ENCODE assay signal across 1 cellular context in the genomic region with DNA sequence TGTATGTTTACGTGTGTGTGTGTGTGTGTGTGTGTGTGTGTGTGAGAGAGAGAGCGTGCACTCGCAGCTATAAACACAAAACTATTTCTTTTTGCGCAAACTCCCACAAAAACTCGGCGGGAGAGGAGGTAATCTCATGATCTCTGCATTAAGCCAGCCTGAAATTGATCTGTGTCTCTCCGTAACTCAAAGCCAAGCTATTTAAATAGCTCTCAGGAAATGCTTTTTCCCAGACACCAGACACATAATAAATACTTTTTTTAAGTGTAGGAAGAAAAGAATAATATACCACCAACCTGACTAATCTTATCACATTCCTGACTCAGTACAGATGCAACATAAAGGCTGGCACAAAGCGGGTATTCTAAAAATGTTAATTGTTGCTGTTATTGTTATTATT.
TF ChIP-seq lines count a peak whose summit lies in the region.

No MANE protein-coding gene starts in this region.

TF ChIP-seq in IMR-90, 13 proteins besides CTCF, POLR2A, EP300 and RAD21:
- TF ChIP-seq RCOR1 (IDR thresholded peaks at IDR 0.05; ENCODE audit: insufficient replicate concordance, low read length) = no peak
- no peak for TF ChIP-seq FOS (IDR thresholded peaks at IDR 0.05; ENCODE audit: low read depth, low read length)
- TF ChIP-seq BHLHE40 (IDR thresholded peaks at IDR 0.05; ENCODE audit: low read depth, low read length) = no peak
- TF ChIP-seq NFE2L2 (IDR thresholded peaks at IDR 0.05; ENCODE audit: low read depth, low read length) = no peak
- TF ChIP-seq RFX5 (IDR thresholded peaks at IDR 0.05; ENCODE audit: low read depth, low read length) = no peak
- no peak for TF ChIP-seq CEBPB (IDR thresholded peaks at IDR 0.05; ENCODE audit: low read depth, low read length)
- no peak for TF ChIP-seq MAZ (IDR thresholded peaks at IDR 0.05; ENCODE audit: borderline replicate concordance, low read depth, low read length)
